In genomic region chr3:31077021-31077601, GRCh38 we compare ENCODE assay signal across 1 cellular context.
TF ChIP-seq lines count a peak whose summit lies in the region.

No MANE protein-coding gene starts in this region.

TF ChIP-seq in GM23338, 12 proteins besides CTCF, POLR2A, EP300 and RAD21 (continued from another document):
- TF ChIP-seq ZNF462 (CRISPR knock-in tag; IDR thresholded peaks at IDR 0.05) (no peak), POLR2AphosphoS5 (IDR thresholded peaks at IDR 0.05; ENCODE audit: low read depth) (no peak), EZH2phosphoT487 (IDR thresholded peaks at IDR 0.05; ENCODE audit: unreplicated experiment) (no peak), ZNF331 (CRISPR knock-in tag; IDR thresholded peaks at IDR 0.05; ENCODE audit: low read depth) (no peak), CREB1 (CRISPR knock-in tag; IDR thresholded peaks at IDR 0.05; ENCODE audit: low read depth) (no peak), REST (IDR thresholded peaks at IDR 0.05; ENCODE audit: unreplicated experiment) (no peak), JUNB (IDR thresholded peaks at IDR 0.05; ENCODE audit: unreplicated experiment) (no peak)
